14 cellular contexts compared by ENCODE assay signal in the genomic region with DNA sequence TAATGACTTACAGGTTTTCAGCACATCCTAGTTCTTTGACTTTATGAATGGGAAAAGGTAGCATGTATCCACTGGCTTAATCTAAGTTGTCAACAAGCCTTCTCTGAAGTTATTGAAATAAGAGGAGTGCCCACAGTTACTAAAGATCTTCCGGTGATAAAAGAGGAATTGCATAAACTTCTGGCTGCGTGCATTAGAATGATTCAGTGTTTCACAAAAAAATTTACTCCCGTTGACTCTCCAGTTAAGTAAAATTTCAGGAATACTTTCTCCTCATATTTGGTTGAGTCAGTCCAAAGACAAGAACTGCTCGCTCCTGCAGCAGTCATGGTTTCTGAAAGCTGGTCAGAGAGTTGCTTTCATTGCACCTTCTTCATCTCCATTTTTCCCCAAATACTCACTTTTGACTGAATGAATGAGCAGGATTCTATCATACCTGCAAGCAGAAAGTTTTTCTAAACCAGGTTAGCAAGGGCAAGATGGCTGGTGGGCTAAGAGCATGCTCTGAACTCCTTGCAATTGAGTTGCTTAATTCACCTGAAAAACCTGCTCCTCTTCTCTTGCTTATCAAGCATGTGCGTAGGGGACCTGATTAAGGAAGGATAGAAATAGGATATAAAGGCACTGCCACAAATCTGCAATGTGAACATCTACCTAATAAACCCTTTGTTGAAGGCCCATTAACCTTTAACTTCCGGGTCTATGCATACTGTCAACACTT.
A peak's percentile ranks its signal among the peaks of the same experiment; 100 is the strongest.
DNase-seq lines count a peak whose midpoint lies in the region; ATAC-seq and TF ChIP-seq lines count a peak whose summit lies in the region.
"Had no signal": no experiment of that assay in that cellular context is flagged by ENCODE, and none has a peak within 500 bp of the region (broad histone marks: within the 10 kb centered on the region; RNA-seq: fewer than 3 reads in every experiment).

No MANE protein-coding gene starts in this region.

- no peaks in the 10 kb centered on the region for H3K9me3 ChIP-seq in upper lobe of right lung
- H3K9me3 ChIP-seq: suprapubic skin had no signal

- peak; percentile 88 for ATAC-seq in SK-N-SH treated with all-trans-retinoic acid at 6 μM for 48 hours
- ATAC-seq in upper lobe of right lung, result peak; percentile 67
- no peak for ATAC-seq in naive thymus-derived CD8-positive, alpha-beta T cell
- ATAC-seq in GM21367 (IDR thresholded peaks at IDR 0.05; ENCODE audit: unreplicated experiment), result no peak

- POLR2A ChIA-PET in naive thymus-derived CD8-positive, alpha-beta T cell (lab: Charles Lee), result no interaction called here

- peaks cover 0 to 30% (median 4%) of the 10 kb centered on the region in 3 donors for H3K36me3 Mint-ChIP-seq in naive thymus-derived CD8-positive, alpha-beta T cell

- no peak for TF ChIP-seq CTCF in foreskin fibroblast (IDR thresholded peaks at IDR 0.05; ENCODE audit: low read depth, low read length)
- no peak for TF ChIP-seq CTCF in upper lobe of right lung (IDR thresholded peaks at IDR 0.05)

- no peak overlapping the region for H3K4me3 Mint-ChIP-seq in naive thymus-derived CD8-positive, alpha-beta T cell

- H3K4me1 ChIP-seq in upper lobe of right lung, result peaks cover 16% of the 10 kb centered on the region

- peaks cover 4 to 33% (median 17%) of the 10 kb centered on the region in 9 donors for H3K9me3 Mint-ChIP-seq in naive thymus-derived CD8-positive, alpha-beta T cell

- intact Hi-C loops in upper lobe of right lung (cut with DNase I), result no loop called here

- H3K27me3 Mint-ChIP-seq in naive thymus-derived CD8-positive, alpha-beta T cell, result peaks cover 2 to 11% (median 5%) of the 10 kb centered on the region in 5 donors

- H3K27ac ChIP-seq in upper lobe of right lung, result no peak overlapping the region
- H3K27ac ChIP-seq: suprapubic skin had no signal

- no peak overlapping the region for H3K4me3 ChIP-seq in foreskin fibroblast (ENCODE audit: low read depth in 1 of 2, low read length in 2 of 2)
- H3K4me3 ChIP-seq in upper lobe of right lung, result no peak overlapping the region
- H3K4me3 ChIP-seq: suprapubic skin had no signal

- no peaks in the 10 kb centered on the region for H3K27me3 ChIP-seq in upper lobe of right lung
- H3K27me3 ChIP-seq: suprapubic skin had no signal

- H3K27ac Mint-ChIP-seq in naive thymus-derived CD8-positive, alpha-beta T cell, result peak overlapping the region in 1 of 10 donors; percentile 24

- H3K36me3 ChIP-seq in upper lobe of right lung, result no peaks in the 10 kb centered on the region
- H3K36me3 ChIP-seq: suprapubic skin had no signal

- peak; percentile 66 for DNase-seq in SIG-M5 treated with dmso at 0.1 percent for 504 hours (lab: John Stamatoyannopoulos, UW; ENCODE audit: unreplicated experiment)
- DNase-seq in SIG-M5 (lab: John Stamatoyannopoulos, UW), result no peak
- peak; percentile 65 to 80 for DNase-seq in foreskin fibroblast
- DNase-seq in upper lobe of right lung, result no peak
- DNase-seq in occipital lobe (lab: John Stamatoyannopoulos, UW), result no peak
- DNase-seq in naive thymus-derived CD8-positive, alpha-beta T cell, result no peak
- DNase-seq: activated CD4-positive, alpha-beta T cell treated with anti-CD3 and anti-CD28 coated beads, Interleukin-2, amount 50 U/mL, for 48 hours; activated effector memory CD4-positive, alpha-beta T cell treated with Interleukin-2 at 50 U/mL for 16 hours; NCI-H1436; NCI-H82; T-helper 1 cell had no signal

- H3K4me1 Mint-ChIP-seq in naive thymus-derived CD8-positive, alpha-beta T cell, result no peaks in the 10 kb centered on the region

TF ChIP-seq in SK-N-SH treated with all-trans-retinoic acid at 6 μM for 48 hours, 23 proteins besides CTCF, POLR2A, EP300 and RAD21:
- TF ChIP-seq, protein P1, sequence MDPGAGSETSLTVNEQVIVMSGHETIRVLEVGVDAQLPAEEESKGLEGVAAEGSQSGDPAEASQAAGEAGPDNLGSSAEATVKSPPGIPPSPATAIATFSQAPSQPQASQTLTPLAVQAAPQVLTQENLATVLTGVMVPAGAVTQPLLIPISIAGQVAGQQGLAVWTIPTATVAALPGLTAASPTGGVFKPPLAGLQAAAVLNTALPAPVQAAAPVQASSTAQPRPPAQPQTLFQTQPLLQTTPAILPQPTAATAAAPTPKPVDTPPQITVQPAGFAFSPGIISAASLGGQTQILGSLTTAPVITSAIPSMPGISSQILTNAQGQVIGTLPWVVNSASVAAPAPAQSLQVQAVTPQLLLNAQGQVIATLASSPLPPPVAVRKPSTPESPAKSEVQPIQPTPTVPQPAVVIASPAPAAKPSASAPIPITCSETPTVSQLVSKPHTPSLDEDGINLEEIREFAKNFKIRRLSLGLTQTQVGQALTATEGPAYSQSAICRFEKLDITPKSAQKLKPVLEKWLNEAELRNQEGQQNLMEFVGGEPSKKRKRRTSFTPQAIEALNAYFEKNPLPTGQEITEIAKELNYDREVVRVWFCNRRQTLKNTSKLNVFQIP (CRISPR knock-in tag; IDR thresholded peaks at IDR 0.05; ENCODE audit: borderline replicate concordance, low read depth), result no peak
- peak; percentile 69 for TF ChIP-seq ISL1 (CRISPR knock-in tag; IDR thresholded peaks at IDR 0.05)
- TF ChIP-seq OSR1 (CRISPR knock-in tag; IDR thresholded peaks at IDR 0.05), result no peak
- TF ChIP-seq, protein P2, sequence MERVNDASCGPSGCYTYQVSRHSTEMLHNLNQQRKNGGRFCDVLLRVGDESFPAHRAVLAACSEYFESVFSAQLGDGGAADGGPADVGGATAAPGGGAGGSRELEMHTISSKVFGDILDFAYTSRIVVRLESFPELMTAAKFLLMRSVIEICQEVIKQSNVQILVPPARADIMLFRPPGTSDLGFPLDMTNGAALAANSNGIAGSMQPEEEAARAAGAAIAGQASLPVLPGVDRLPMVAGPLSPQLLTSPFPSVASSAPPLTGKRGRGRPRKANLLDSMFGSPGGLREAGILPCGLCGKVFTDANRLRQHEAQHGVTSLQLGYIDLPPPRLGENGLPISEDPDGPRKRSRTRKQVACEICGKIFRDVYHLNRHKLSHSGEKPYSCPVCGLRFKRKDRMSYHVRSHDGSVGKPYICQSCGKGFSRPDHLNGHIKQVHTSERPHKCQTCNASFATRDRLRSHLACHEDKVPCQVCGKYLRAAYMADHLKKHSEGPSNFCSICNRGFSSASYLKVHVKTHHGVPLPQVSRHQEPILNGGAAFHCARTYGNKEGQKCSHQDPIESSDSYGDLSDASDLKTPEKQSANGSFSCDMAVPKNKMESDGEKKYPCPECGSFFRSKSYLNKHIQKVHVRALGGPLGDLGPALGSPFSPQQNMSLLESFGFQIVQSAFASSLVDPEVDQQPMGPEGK (CRISPR knock-in tag; IDR thresholded peaks at IDR 0.05; ENCODE audit: borderline replicate concordance), result no peak
- no peak for TF ChIP-seq PPARA (CRISPR knock-in tag; IDR thresholded peaks at IDR 0.05; ENCODE audit: borderline replicate concordance)
- no peak for TF ChIP-seq ZFP3 (CRISPR knock-in tag; IDR thresholded peaks at IDR 0.05)

Comparison
In these comparisons a context has a peak if more than half of its experiments do, and no peak if none do; other contexts are left out.
1. DNase-seq: peak in SIG-M5 treated with dmso at 0.1 percent for 504 hours (single experiment) and foreskin fibroblast (2 of 2); none in SIG-M5 (single experiment), upper lobe of right lung (single experiment), occipital lobe (single experiment) and naive thymus-derived CD8-positive, alpha-beta T cell (0 of 10).
2. ATAC-seq: peak in SK-N-SH treated with all-trans-retinoic acid at 6 μM for 48 hours (single experiment) and upper lobe of right lung (single experiment); none in naive thymus-derived CD8-positive, alpha-beta T cell (0 of 2) and GM21367 (single experiment).